In genomic region chr14:69473271-69473670, GRCh38 we compare ENCODE assay signal across 1 cellular context.
TF ChIP-seq lines count a peak whose summit lies in the region.

No MANE protein-coding gene starts in this region.

TF ChIP-seq in HepG2, 621 proteins besides CTCF, POLR2A, EP300 and RAD21:
- TF ChIP-seq ZNF317 (CRISPR knock-in tag; IDR thresholded peaks at IDR 0.05), result no peak
- no peak for TF ChIP-seq ATF7-NPFF (CRISPR knock-in tag; IDR thresholded peaks at IDR 0.05; ENCODE audit: low read depth)
- no peak for TF ChIP-seq ATAD3A (CRISPR knock-in tag; IDR thresholded peaks at IDR 0.05)
- TF ChIP-seq ZFP1 (CRISPR knock-in tag; IDR thresholded peaks at IDR 0.05), result no peak
- no peak for TF ChIP-seq ZNF282 (IDR thresholded peaks at IDR 0.05; ENCODE audit: partially characterized antibody)
- TF ChIP-seq ETV6 (CRISPR knock-in tag; conservative IDR thresholded peaks at IDR 0.05), result no peak
- no peak for TF ChIP-seq HES4 (CRISPR knock-in tag; IDR thresholded peaks at IDR 0.05; ENCODE audit: borderline replicate concordance)
- TF ChIP-seq FOXJ3 (CRISPR knock-in tag; IDR thresholded peaks at IDR 0.05; ENCODE audit: borderline replicate concordance), result no peak
- TF ChIP-seq STAG1 (CRISPR knock-in tag; IDR thresholded peaks at IDR 0.05), result no peak
- TF ChIP-seq TAF1 (CRISPR knock-in tag; IDR thresholded peaks at IDR 0.05), result no peak
